In the genomic region with DNA sequence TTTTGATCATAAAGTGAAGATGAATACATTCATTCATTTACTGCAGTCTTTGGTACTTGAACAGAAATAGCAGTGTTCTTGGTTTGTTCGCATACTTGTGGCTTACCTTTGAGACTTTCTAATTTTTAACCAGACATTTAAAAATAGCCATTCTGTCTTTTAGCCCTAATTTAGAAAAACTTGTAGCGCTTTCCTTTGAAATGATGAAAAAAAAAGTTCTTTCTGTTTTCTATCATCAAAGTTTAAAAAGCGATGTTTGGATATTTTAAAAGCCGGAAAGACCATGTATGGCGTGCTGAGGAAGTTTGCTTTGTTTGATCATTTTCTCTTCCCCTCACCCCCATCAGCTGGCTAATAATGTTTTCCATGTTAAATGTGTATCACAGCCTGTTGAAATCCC, we compare ENCODE assay signal across 1 cellular context.
TF ChIP-seq lines count a peak whose summit lies in the region.

No MANE protein-coding gene starts in this region.

TF ChIP-seq in IMR-90, 13 proteins besides CTCF, POLR2A, EP300 and RAD21 (continued from another document):
- TF ChIP-seq CEBPB (IDR thresholded peaks at IDR 0.05; ENCODE audit: low read depth, low read length): no peak
- TF ChIP-seq RFX5 (IDR thresholded peaks at IDR 0.05; ENCODE audit: low read depth, low read length): no peak
- no peak for TF ChIP-seq MAZ (IDR thresholded peaks at IDR 0.05; ENCODE audit: borderline replicate concordance, low read depth, low read length)
- no peak for TF ChIP-seq MXI1 (IDR thresholded peaks at IDR 0.05; ENCODE audit: borderline replicate concordance, low read depth, low read length)
- TF ChIP-seq FOS (IDR thresholded peaks at IDR 0.05; ENCODE audit: low read depth, low read length): no peak
- no peak for TF ChIP-seq NFE2L2 (IDR thresholded peaks at IDR 0.05; ENCODE audit: low read depth, low read length)
- TF ChIP-seq MAFK (IDR thresholded peaks at IDR 0.05; ENCODE audit: low read depth, low read length): no peak
- TF ChIP-seq, protein P1, sequence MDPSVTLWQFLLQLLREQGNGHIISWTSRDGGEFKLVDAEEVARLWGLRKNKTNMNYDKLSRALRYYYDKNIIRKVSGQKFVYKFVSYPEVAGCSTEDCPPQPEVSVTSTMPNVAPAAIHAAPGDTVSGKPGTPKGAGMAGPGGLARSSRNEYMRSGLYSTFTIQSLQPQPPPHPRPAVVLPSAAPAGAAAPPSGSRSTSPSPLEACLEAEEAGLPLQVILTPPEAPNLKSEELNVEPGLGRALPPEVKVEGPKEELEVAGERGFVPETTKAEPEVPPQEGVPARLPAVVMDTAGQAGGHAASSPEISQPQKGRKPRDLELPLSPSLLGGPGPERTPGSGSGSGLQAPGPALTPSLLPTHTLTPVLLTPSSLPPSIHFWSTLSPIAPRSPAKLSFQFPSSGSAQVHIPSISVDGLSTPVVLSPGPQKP (IDR thresholded peaks at IDR 0.05; ENCODE audit: borderline replicate concordance, low read depth, low read length): no peak
- no peak for TF ChIP-seq SMC3 (IDR thresholded peaks at IDR 0.05; ENCODE audit: low read depth, low read length)
- no peak for TF ChIP-seq BHLHE40 (IDR thresholded peaks at IDR 0.05; ENCODE audit: low read depth, low read length)
- TF ChIP-seq RCOR1 (IDR thresholded peaks at IDR 0.05; ENCODE audit: insufficient replicate concordance, low read length): no peak
- TF ChIP-seq, protein P2, sequence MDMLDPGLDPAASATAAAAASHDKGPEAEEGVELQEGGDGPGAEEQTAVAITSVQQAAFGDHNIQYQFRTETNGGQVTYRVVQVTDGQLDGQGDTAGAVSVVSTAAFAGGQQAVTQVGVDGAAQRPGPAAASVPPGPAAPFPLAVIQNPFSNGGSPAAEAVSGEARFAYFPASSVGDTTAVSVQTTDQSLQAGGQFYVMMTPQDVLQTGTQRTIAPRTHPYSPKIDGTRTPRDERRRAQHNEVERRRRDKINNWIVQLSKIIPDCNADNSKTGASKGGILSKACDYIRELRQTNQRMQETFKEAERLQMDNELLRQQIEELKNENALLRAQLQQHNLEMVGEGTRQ (IDR thresholded peaks at IDR 0.05; ENCODE audit: low read depth, low read length): no peak
